15 cellular contexts compared by ENCODE assay signal in the genomic region with DNA sequence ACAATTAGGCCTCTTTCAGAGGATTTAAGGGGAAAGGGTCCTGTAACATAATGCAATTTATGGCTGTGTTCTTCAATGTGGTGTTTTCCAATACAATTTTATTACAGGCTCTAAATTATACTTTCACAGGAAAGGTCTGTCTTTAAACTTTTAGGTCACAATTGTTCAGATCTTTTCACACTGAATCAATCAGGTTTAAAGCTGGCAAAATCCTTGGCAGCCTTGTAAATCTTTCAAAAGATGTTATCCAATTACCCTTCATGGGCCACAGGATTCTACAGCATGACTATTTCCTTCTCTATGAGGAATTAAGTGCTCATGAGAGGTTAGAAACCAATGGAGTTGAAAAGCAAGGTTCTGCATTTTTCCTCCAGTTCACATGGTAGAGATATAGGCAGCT.
"Had no signal": no experiment of that assay in that cellular context is flagged by ENCODE, and none has a peak within 500 bp of the region (broad histone marks: within the 10 kb centered on the region; RNA-seq: fewer than 3 reads in every experiment).

No MANE protein-coding gene starts in this region.

- H3K9me3 ChIP-seq: upper lobe of right lung had no signal

- H3K4me3 ChIP-seq: upper lobe of right lung had no signal

- H3K9me3 Mint-ChIP-seq: activated CD4-positive, alpha-beta memory T cell treated with anti-CD3 and anti-CD28 coated beads for 36 hours; naive thymus-derived CD4-positive, alpha-beta T cell; stimulated activated naive CD8-positive, alpha-beta T cell treated with anti-CD3 and anti-CD28 coated beads, Interleukin-15, Interleukin-2, amounts not matched to agents 100 ng/mL and 50 ng/mL, for 24 hours had no signal

- H3K27ac ChIP-seq: brain microvascular endothelial cell, upper lobe of right lung had no signal

- H3K27me3 Mint-ChIP-seq: activated CD4-positive, alpha-beta memory T cell treated with anti-CD3 and anti-CD28 coated beads for 36 hours; stimulated activated naive CD8-positive, alpha-beta T cell treated with anti-CD3 and anti-CD28 coated beads, Interleukin-15, Interleukin-2, amounts not matched to agents 100 ng/mL and 50 ng/mL, for 24 hours had no signal

- H3K27me3 ChIP-seq: upper lobe of right lung had no signal

- H3K36me3 ChIP-seq: brain microvascular endothelial cell, upper lobe of right lung had no signal

- ATAC-seq: esophagus mucosa; naive thymus-derived CD4-positive, alpha-beta T cell; upper lobe of right lung had no signal

- H3K36me3 Mint-ChIP-seq: activated CD4-positive, alpha-beta memory T cell treated with anti-CD3 and anti-CD28 coated beads for 36 hours; activated naive CD8-positive, alpha-beta T cell; naive thymus-derived CD4-positive, alpha-beta T cell had no signal

- DNase-seq: activated CD4-positive, alpha-beta memory T cell treated with anti-CD3 and anti-CD28 coated beads for 36 hours; activated CD4-positive, alpha-beta T cell treated with anti-CD3 and anti-CD28 coated beads for 1 hour; activated gamma-delta T cell; activated T-cell treated with anti-CD3 and anti-CD28 coated beads, Interleukin-2, amount 50 U/mL, for 48 hours; amygdala; brain microvascular endothelial cell; cerebellar nuclear complex; dermis blood vessel endothelial cell; hippocampal formation; naive thymus-derived CD4-positive, alpha-beta T cell; stimulated activated CD4-positive, alpha-beta T cell treated with anti-CD3 and anti-CD28 coated beads, Interleukin-4, amount 100 ng/mL, for 1 hour; upper lobe of right lung had no signal

- H3K27ac Mint-ChIP-seq: activated CD4-positive, alpha-beta memory T cell treated with anti-CD3 and anti-CD28 coated beads for 36 hours; activated naive CD8-positive, alpha-beta T cell; naive thymus-derived CD4-positive, alpha-beta T cell; stimulated activated naive CD8-positive, alpha-beta T cell treated with anti-CD3 and anti-CD28 coated beads, Interleukin-15, Interleukin-2, amounts not matched to agents 100 ng/mL and 50 ng/mL, for 24 hours had no signal

- H3K4me3 Mint-ChIP-seq: activated CD4-positive, alpha-beta memory T cell treated with anti-CD3 and anti-CD28 coated beads for 36 hours; activated naive CD8-positive, alpha-beta T cell; naive thymus-derived CD4-positive, alpha-beta T cell; stimulated activated naive CD8-positive, alpha-beta T cell treated with anti-CD3 and anti-CD28 coated beads, Interleukin-15, Interleukin-2, amounts not matched to agents 100 ng/mL and 50 ng/mL, for 24 hours had no signal
